ENCODE assay signal across 1 cellular context in the genomic region with DNA sequence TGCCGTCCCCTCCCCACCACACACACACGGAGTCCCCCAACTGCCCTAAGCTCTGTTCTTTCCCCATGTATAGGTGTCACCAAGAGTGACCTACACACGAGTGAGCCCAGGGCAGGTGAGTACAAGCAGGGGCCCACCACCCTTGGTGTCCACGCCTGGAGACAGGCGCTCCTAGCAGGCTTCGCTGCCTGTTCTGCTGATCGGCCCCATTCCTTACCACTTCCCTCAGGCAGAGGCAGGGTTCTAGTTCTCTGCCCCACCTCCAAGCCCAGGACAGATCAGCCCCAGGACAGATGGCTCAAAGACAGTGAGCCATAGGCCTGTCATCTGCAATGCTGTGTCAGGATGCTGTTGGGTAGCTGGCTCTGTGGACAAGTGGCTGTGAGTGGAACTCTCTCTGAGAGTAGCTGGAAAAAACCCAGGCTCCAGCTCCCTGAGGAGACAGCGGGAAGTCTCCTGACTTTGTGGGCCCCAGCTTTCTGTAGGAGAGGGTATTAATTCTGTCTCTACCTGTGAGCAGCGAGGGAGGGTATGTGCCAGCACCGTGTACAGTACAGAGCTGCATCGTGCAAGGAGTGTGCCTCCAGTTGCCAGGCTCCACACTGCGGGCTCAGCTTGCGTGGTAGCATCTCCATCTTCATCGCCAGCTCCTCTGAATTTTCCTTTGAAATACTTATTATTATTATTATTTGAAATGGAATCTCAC.
TF ChIP-seq lines count a peak whose summit lies in the region.

No MANE protein-coding gene starts in this region.

TF ChIP-seq in SK-N-SH treated with all-trans-retinoic acid at 6 μM for 48 hours, 23 proteins besides CTCF, POLR2A, EP300 and RAD21 (continued from another document):
- TF ChIP-seq, protein P1, sequence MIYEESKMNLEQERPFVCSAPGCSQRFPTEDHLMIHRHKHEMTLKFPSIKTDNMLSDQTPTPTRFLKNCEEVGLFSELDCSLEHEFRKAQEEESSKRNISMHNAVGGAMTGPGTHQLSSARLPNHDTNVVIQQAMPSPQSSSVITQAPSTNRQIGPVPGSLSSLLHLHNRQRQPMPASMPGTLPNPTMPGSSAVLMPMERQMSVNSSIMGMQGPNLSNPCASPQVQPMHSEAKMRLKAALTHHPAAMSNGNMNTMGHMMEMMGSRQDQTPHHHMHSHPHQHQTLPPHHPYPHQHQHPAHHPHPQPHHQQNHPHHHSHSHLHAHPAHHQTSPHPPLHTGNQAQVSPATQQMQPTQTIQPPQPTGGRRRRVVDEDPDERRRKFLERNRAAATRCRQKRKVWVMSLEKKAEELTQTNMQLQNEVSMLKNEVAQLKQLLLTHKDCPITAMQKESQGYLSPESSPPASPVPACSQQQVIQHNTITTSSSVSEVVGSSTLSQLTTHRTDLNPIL (CRISPR knock-in tag; IDR thresholded peaks at IDR 0.05; ENCODE audit: low read depth): no peak
